17 cellular contexts compared by ENCODE assay signal in genomic region chr1:32498751-32499150, GRCh38. TPM values are rescaled to one million over a fixed set of nuclear protein-coding genes. Genes with fewer than 3 reads are reported as not detected.
A peak's percentile ranks its signal among the peaks of the same experiment; 100 is the strongest.
DNase-seq lines count a peak whose midpoint lies in the region; ATAC-seq and TF ChIP-seq lines count a peak whose summit lies in the region.
"Had no signal": no experiment of that assay in that cellular context is flagged by ENCODE, and none has a peak within 500 bp of the region (broad histone marks: within the 10 kb centered on the region; RNA-seq: fewer than 3 reads in every experiment).

No MANE protein-coding gene starts in this region.

- H3K4me1 ChIP-seq in CD8-positive, alpha-beta T cell (ENCODE audit: insufficient read depth, low read length) = peaks cover 4% of the 10 kb centered on the region
- H3K4me1 ChIP-seq in H9 (ENCODE audit: insufficient read depth, low read length) (no peaks in the 10 kb centered on the region), heart left ventricle (peaks cover 5 to 30% (median 18%) of the 10 kb centered on the region in 12 donors), stomach (peaks cover 0 to 26% (median 12%) of the 10 kb centered on the region in 4 donors)
- H3K4me1 ChIP-seq: BE2C had no signal

- no peak overlapping the region for H3K56ac ChIP-seq in H9 (ENCODE audit: insufficient read length, low read depth, low read length)

- no peak overlapping the region for H2BK5ac ChIP-seq in H9 (ENCODE audit: insufficient read length, low read length)

- no peaks in the 10 kb centered on the region for H3K9me3 ChIP-seq in CD8-positive, alpha-beta T cell (ENCODE audit: low read length)
- H3K9me3 ChIP-seq in H9 (ENCODE audit: control insufficient read depth, low read depth, low read length) (no peaks in the 10 kb centered on the region), heart left ventricle (no peaks in the 10 kb centered on the region), stomach (no peaks in the 10 kb centered on the region)
- H3K9me3 ChIP-seq: adrenal gland, BE2C, testis had no signal

- peaks cover 5% of the 10 kb centered on the region for H3K27me3 ChIP-seq in CD8-positive, alpha-beta T cell (ENCODE audit: insufficient read depth, low read length)
- no peaks in the 10 kb centered on the region for H3K27me3 ChIP-seq in H9 (ENCODE audit: insufficient read depth, low read length)
- no peaks in the 10 kb centered on the region for H3K27me3 ChIP-seq in heart left ventricle
- H3K27me3 ChIP-seq in stomach = no peaks in the 10 kb centered on the region
- H3K27me3 ChIP-seq: adrenal gland, BE2C, testis had no signal

- peak overlapping the region; percentile 2 for H3K4me3 Mint-ChIP-seq in CD8-positive, alpha-beta T cell
- peak overlapping the region; percentile 84 to 89; a peak in 3 of 5 replicates for H3K4me3 Mint-ChIP-seq in H9
- H3K4me3 Mint-ChIP-seq in neural crest cell = peak overlapping the region; percentile 90

- H4K20me1 ChIP-seq in H9 (ENCODE audit: control insufficient read depth, insufficient read depth, insufficient read length) = no peaks in the 10 kb centered on the region

- intact Hi-C loops in CD8-positive, alpha-beta T cell (cut with DNase I, micrococcal nuclease) = loop anchor here in 1 of 2 experiments (10.0 kb wide), 1 partner anchor 816 kb away; no protein-coding TSS in a partner anchor
- intact Hi-C loops in heart left ventricle (cut with DNase I) (no loop called here), stomach (cut with DNase I; ENCODE audit: low total_unique reads) (no loop called here)

- H3K27me3 Mint-ChIP-seq in CD8-positive, alpha-beta T cell (ENCODE audit: low read depth) = peaks cover 46% of the 10 kb centered on the region
- H3K27me3 Mint-ChIP-seq in H9 (ENCODE audit: low read depth) (no peaks in the 10 kb centered on the region), neural crest cell (ENCODE audit: low read depth) (no peaks in the 10 kb centered on the region)

- no peak for TF ChIP-seq EP300 in stomach (IDR thresholded peaks at IDR 0.05)

- no peak overlapping the region for H2BK15ac ChIP-seq in H9 (ENCODE audit: low read depth, low read length)

- H3K23me2 ChIP-seq in H9 (ENCODE audit: insufficient read length, low read depth, low read length, poor library complexity, severe bottlenecking) = no peaks in the 10 kb centered on the region

- no peak overlapping the region for H3K9ac ChIP-seq in H9 (ENCODE audit: extremely low read depth, insufficient read length, low read length)

- no peak for DNase-seq in CD8-positive, alpha-beta T cell
- DNase-seq in H9 = no peak
- peak; percentile 70 for DNase-seq in cerebellar cortex (ENCODE audit: low spot score)
- no peak for DNase-seq in neural crest cell (ENCODE audit: low read depth, low spot score)
- DNase-seq in heart left ventricle = no peak
- DNase-seq in stomach = no peak
- DNase-seq: activated CD4-positive, alpha-beta T cell treated with anti-CD3 and anti-CD28 coated beads, Interleukin-2, amount 10 ng/mL, durations not matched to agents 24 days and 14 days; adrenal gland; BE2C; NCI-H2081 treated with DMSO at 0.1 percent for 48 hours; posterior cingulate gyrus; small intestine; T-helper 9 cell; testis had no signal

- POLR2A ChIA-PET in CD8-positive, alpha-beta T cell (lab: Charles Lee) = no interaction called here

- WGBS in H9 (ENCODE audit: extremely low coverage, insufficient read length, low lambda C conversion rate) = no CpG with 5 or more reads among the region's 8 CpGs
- WGBS in heart left ventricle, 4 donors = 73 to 95% (median 92%) methylated on average over 8 of the region's 8 CpGs
- WGBS in stomach, 5 donors = 80 to 95% (median 94%) methylated on average over 8 of the region's 8 CpGs

- no peaks in the 10 kb centered on the region for H3K79me1 ChIP-seq in H9 (ENCODE audit: insufficient read depth, low read depth, low read length, poor library complexity, severe bottlenecking)

- peak overlapping the region; percentile 69 for H2BK120ac ChIP-seq in H9 (ENCODE audit: low read depth, low read length, poor library complexity, severe bottlenecking)

- H3K27ac ChIP-seq in CD8-positive, alpha-beta T cell (ENCODE audit: low read depth, low read length) = no peak overlapping the region
- H3K27ac ChIP-seq in H9 (ENCODE audit: insufficient read length, low read depth, low read length) = no peak overlapping the region
- no peak overlapping the region for H3K27ac ChIP-seq in heart left ventricle
- H3K27ac ChIP-seq in stomach = no peak overlapping the region

- H3K14ac ChIP-seq in H9 (ENCODE audit: insufficient read depth, low read length) = no peak overlapping the region

- H4K5ac ChIP-seq in H9 (ENCODE audit: insufficient read length, low read depth, low read length) = no peak overlapping the region

- no peaks in the 10 kb centered on the region for H3K9me3 Mint-ChIP-seq in CD8-positive, alpha-beta T cell
- H3K9me3 Mint-ChIP-seq in H9 (no peaks in the 10 kb centered on the region), neural crest cell (no peaks in the 10 kb centered on the region)
- H3K9me3 Mint-ChIP-seq: activated CD4-positive, alpha-beta T cell treated with anti-CD3 and anti-CD28 coated beads, Interleukin-2, amount 10 ng/mL, durations not matched to agents 24 days and 14 days; central memory CD8-positive, alpha-beta T cell had no signal

- no peak overlapping the region for H4K8ac ChIP-seq in H9 (replicated peaks; ENCODE audit: insufficient read length, low read depth, low read length)

- no peaks in the 10 kb centered on the region for H3K36me3 Mint-ChIP-seq in CD8-positive, alpha-beta T cell
- no peaks in the 10 kb centered on the region; a peak in 1 of 7 replicates for H3K36me3 Mint-ChIP-seq in H9 (ENCODE audit: insufficient read depth in 1 of 3, low read depth in 3 of 3)
- no peaks in the 10 kb centered on the region for H3K36me3 Mint-ChIP-seq in neural crest cell (ENCODE audit: low read depth)

- no peak overlapping the region for H4K91ac ChIP-seq in H9 (ENCODE audit: insufficient read length, low read depth, low read length)

- no peak overlapping the region for H3K4ac ChIP-seq in H9 (ENCODE audit: low read depth, low read length)

- CTCF ChIA-PET in CD8-positive, alpha-beta T cell (lab: Charles Lee) = no interaction called here

- no peak overlapping the region for H3T11ph ChIP-seq in H9 (ENCODE audit: low read length)

- H3K27ac Mint-ChIP-seq in CD8-positive, alpha-beta T cell = no peak overlapping the region
- peak overlapping the region in 1 of 3 experiments; percentile 50; a peak in 2 of 7 replicates for H3K27ac Mint-ChIP-seq in H9
- no peak overlapping the region for H3K27ac Mint-ChIP-seq in neural crest cell (ENCODE audit: unreplicated experiment)
- H3K27ac Mint-ChIP-seq: activated CD4-positive, alpha-beta T cell treated with anti-CD3 and anti-CD28 coated beads, Interleukin-2, amount 10 ng/mL, durations not matched to agents 24 days and 14 days had no signal

- TF ChIP-seq POLR2A in heart left ventricle (IDR thresholded peaks at IDR 0.05) (no peak), stomach (IDR thresholded peaks at IDR 0.05) (no peak)

- H2BK20ac ChIP-seq in H9 (ENCODE audit: low read depth, low read length, poor library complexity, severe bottlenecking) = no peak overlapping the region

- H3K23ac ChIP-seq in H9 (ENCODE audit: insufficient read length, low read depth, low read length) = no peak overlapping the region

- H3K4me1 Mint-ChIP-seq in CD8-positive, alpha-beta T cell (ENCODE audit: low read depth) = peaks cover 7% of the 10 kb centered on the region
- peaks cover 7 to 12% of the 10 kb centered on the region in 2 experiments for H3K4me1 Mint-ChIP-seq in H9
- H3K4me1 Mint-ChIP-seq in neural crest cell = peaks cover 24% of the 10 kb centered on the region
- H3K4me1 Mint-ChIP-seq: activated CD4-positive, alpha-beta T cell treated with anti-CD3 and anti-CD28 coated beads, Interleukin-2, amount 10 ng/mL, durations not matched to agents 24 days and 14 days; central memory CD8-positive, alpha-beta T cell had no signal

- no peak overlapping the region for H2AFZ ChIP-seq in H9 (ENCODE audit: low read length)

- no peak overlapping the region for H3K18ac ChIP-seq in H9 (ENCODE audit: insufficient read length, low read depth, low read length)

- no peaks in the 10 kb centered on the region for H3K36me3 ChIP-seq in CD8-positive, alpha-beta T cell (ENCODE audit: insufficient read depth, low read length)
- H3K36me3 ChIP-seq in heart left ventricle = no peaks in the 10 kb centered on the region
- H3K36me3 ChIP-seq in stomach = no peaks in the 10 kb centered on the region
- H3K36me3 ChIP-seq: adrenal gland, BE2C had no signal

- no peak overlapping the region for H2AK5ac ChIP-seq in H9 (ENCODE audit: insufficient read length, low read length)

- no peak overlapping the region for H3K4me2 ChIP-seq in H9 (ENCODE audit: insufficient read depth, insufficient read length, low read length)

- ATAC-seq in CD8-positive, alpha-beta T cell = no peak
- ATAC-seq in HG03565 (IDR thresholded peaks at IDR 0.05; ENCODE audit: unreplicated experiment) = no peak
- ATAC-seq in heart left ventricle = no peak
- ATAC-seq: left lobe of liver had no signal

- no peak for TF ChIP-seq CTCF in CD8-positive, alpha-beta T cell (IDR thresholded peaks at IDR 0.05)
- TF ChIP-seq CTCF in H9 (conservative IDR thresholded peaks at IDR 0.05) = no peak
- no peak for TF ChIP-seq CTCF in neural crest cell (conservative IDR thresholded peaks at IDR 0.05)
- no peak for TF ChIP-seq CTCF in heart left ventricle (IDR thresholded peaks at IDR 0.05)
- no peak for TF ChIP-seq CTCF in stomach (IDR thresholded peaks at IDR 0.05)

- no peak overlapping the region for H3K4me3 ChIP-seq in CD8-positive, alpha-beta T cell (ENCODE audit: low read depth, low read length)
- H3K4me3 ChIP-seq in heart left ventricle (no peak overlapping the region), stomach (no peak overlapping the region)
- H3K4me3 ChIP-seq: adrenal gland had no signal

- H3K79me2 ChIP-seq in H9 (ENCODE audit: insufficient read depth, low read length) = no peaks in the 10 kb centered on the region

- no peak overlapping the region for H2BK12ac ChIP-seq in H9 (ENCODE audit: insufficient read length, low read depth, low read length)

RNA-seq across cellular contexts. Expression of gene ZBTB8B, which starts 33.9 kb away (rescaled TPM):
- not detected for total RNA-seq in CD8-positive, alpha-beta T cell
- total RNA-seq in H9 (2021) (1.6 and 1.9 TPM in 2 replicates), neural crest cell (3.1 and 3.3 TPM in 2 replicates), heart left ventricle (under 1 TPM in 1 of 9 donors, not detected in 8; 0.02 TPM), stomach (under 1 TPM in 2 of 5 donors, not detected in 3; under 0.01 to 0.37 TPM)
- polyA plus RNA-seq in heart left ventricle (under 1 TPM in 1 of 2 donors, not detected in 1; 0.01 TPM), stomach (under 1 TPM in 1 of 3 donors, not detected in 2; 0.15 TPM)
- total RNA-seq: activated CD4-positive, alpha-beta T cell treated with anti-CD3 and anti-CD28 coated beads, Interleukin-2, amount 10 ng/mL, durations not matched to agents 24 days and 14 days; left lobe of liver had no signal

RNA-seq across cellular contexts. Expression of gene ZBTB8A, which starts 40.5 kb away (rescaled TPM):
- total RNA-seq in CD8-positive, alpha-beta T cell = not detected
- total RNA-seq in H9 (2021) = 11.1 and 11.3 TPM in 2 replicates
- 9.8 and 10.1 TPM in 2 replicates for total RNA-seq in neural crest cell
- total RNA-seq in heart left ventricle = 1 to 10 TPM; 1.8 to 5.0 (median 3.1) TPM
- 1 to 10 TPM; 1.1 to 2.6 TPM for polyA plus RNA-seq in heart left ventricle
- total RNA-seq in stomach = 10 to 100 TPM in 1 of 5 donors, 1 to 10 TPM in 2, under 1 TPM in 2; 0.58 to 23.9 (median 6.5) TPM
- polyA plus RNA-seq in stomach = 1 to 10 TPM; 1.6 to 4.1 (median 2.1) TPM

Comparison
In these comparisons a context has a peak if more than half of its experiments do, and no peak if none do; other contexts are left out.
1. H3K4me3 Mint-ChIP-seq: peak in every context shown above with its lines; median percentile 90 in neural crest cell; 86 in H9; 2 in CD8-positive, alpha-beta T cell.